In the genomic region with DNA sequence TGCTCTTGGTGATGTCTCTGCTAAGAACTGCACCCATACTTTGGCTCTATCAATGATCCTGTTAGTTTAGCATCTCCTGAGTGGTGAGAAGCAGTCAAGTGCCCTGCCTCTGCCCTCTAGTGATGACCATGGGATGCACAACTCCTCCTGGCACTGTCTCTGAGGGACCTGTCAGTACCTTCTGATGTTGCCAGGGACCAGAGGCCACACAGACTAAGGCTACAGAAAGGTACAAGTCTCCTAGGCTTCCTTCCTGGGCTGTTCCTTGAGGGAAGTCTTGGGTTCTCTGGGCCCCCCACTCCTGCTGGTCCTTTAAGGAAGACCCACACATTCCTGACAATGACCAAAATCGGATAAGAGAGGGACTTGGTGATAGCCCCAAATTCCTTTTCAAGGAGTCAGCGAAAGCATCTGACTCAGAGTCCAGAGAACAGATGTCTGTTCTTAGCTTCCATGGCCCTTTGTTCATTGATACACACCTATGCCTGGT, we compare ENCODE assay signal across 1 cellular context.
TF ChIP-seq lines count a peak whose summit lies in the region.

No MANE protein-coding gene starts in this region.

TF ChIP-seq in liver, 16 proteins besides CTCF, POLR2A, EP300 and RAD21 (continued from another document):
- TF ChIP-seq, protein P1, sequence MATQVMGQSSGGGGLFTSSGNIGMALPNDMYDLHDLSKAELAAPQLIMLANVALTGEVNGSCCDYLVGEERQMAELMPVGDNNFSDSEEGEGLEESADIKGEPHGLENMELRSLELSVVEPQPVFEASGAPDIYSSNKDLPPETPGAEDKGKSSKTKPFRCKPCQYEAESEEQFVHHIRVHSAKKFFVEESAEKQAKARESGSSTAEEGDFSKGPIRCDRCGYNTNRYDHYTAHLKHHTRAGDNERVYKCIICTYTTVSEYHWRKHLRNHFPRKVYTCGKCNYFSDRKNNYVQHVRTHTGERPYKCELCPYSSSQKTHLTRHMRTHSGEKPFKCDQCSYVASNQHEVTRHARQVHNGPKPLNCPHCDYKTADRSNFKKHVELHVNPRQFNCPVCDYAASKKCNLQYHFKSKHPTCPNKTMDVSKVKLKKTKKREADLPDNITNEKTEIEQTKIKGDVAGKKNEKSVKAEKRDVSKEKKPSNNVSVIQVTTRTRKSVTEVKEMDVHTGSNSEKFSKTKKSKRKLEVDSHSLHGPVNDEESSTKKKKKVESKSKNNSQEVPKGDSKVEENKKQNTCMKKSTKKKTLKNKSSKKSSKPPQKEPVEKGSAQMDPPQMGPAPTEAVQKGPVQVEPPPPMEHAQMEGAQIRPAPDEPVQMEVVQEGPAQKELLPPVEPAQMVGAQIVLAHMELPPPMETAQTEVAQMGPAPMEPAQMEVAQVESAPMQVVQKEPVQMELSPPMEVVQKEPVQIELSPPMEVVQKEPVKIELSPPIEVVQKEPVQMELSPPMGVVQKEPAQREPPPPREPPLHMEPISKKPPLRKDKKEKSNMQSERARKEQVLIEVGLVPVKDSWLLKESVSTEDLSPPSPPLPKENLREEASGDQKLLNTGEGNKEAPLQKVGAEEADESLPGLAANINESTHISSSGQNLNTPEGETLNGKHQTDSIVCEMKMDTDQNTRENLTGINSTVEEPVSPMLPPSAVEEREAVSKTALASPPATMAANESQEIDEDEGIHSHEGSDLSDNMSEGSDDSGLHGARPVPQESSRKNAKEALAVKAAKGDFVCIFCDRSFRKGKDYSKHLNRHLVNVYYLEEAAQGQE (IDR thresholded peaks at IDR 0.05): no peak
- TF ChIP-seq YY1 (IDR thresholded peaks at IDR 0.05) (no peak), NR2F2 (IDR thresholded peaks at IDR 0.05) (no peak)
